9 cellular contexts compared by ENCODE assay signal in genomic region chr12:57008113-57008687, GRCh38. TPM values are rescaled to one million over a fixed set of nuclear protein-coding genes. Genes with fewer than 3 reads are reported as not detected.
DNase-seq lines count a peak whose midpoint lies in the region; ATAC-seq and TF ChIP-seq lines count a peak whose summit lies in the region.
"Had no signal": no experiment of that assay in that cellular context is flagged by ENCODE, and none has a peak within 500 bp of the region (broad histone marks: within the 10 kb centered on the region; RNA-seq: fewer than 3 reads in every experiment).

No MANE protein-coding gene starts in this region.

- peaks cover 7% of the 10 kb centered on the region for H3K36me3 Mint-ChIP-seq in neural crest cell (ENCODE audit: low read depth)

- H3K4me3 Mint-ChIP-seq in neural crest cell = peak overlapping the region; percentile 89

- H3K27ac Mint-ChIP-seq in neural crest cell (ENCODE audit: unreplicated experiment) = no peak overlapping the region

- peaks cover 16% of the 10 kb centered on the region for H3K4me1 ChIP-seq in cardiac muscle cell (ENCODE audit: low read depth)

- H3K9me3 Mint-ChIP-seq in neural crest cell = no peaks in the 10 kb centered on the region

- no peak for TF ChIP-seq POLR2A in GM18505 (IDR thresholded peaks at IDR 0.05; ENCODE audit: borderline replicate concordance, extremely low read depth, insufficient read depth, insufficient read length)

- H3K4me1 Mint-ChIP-seq in neural crest cell = peaks cover 29% of the 10 kb centered on the region

- peaks cover 5% of the 10 kb centered on the region for H3K36me3 ChIP-seq in cardiac muscle cell

- intact Hi-C loops in Right ventricle myocardium superior (cut with DNase I) = no loop called here

- peak overlapping the region; percentile 85 for H3K27ac ChIP-seq in cardiac muscle cell
- H3K27ac ChIP-seq: epithelial cell of prostate had no signal

- peak; percentile 74 to 81 for DNase-seq in cardiac muscle cell (ENCODE audit: low read depth in 1 of 2, low spot score in 1 of 2)
- DNase-seq in Right ventricle myocardium superior = no peak
- DNase-seq in NAMALWA (ENCODE audit: low spot score) = peak; percentile 84
- DNase-seq in epithelial cell of proximal tubule (ENCODE audit: low read depth) = no peak
- no peak for DNase-seq in neural crest cell (ENCODE audit: low read depth, low spot score)

- peaks cover 10% of the 10 kb centered on the region for H3K27me3 Mint-ChIP-seq in neural crest cell (ENCODE audit: low read depth)

- ATAC-seq in Right ventricle myocardium superior (ENCODE audit: poor library complexity) (no peak), SK-N-SH treated with all-trans-retinoic acid at 6 μM for 48 hours (peak; percentile 71), HG02884 (IDR thresholded peaks at IDR 0.05; ENCODE audit: unreplicated experiment) (no peak), GM18505 (IDR thresholded peaks at IDR 0.05; ENCODE audit: unreplicated experiment) (no peak)

- no peaks in the 10 kb centered on the region for H3K27me3 ChIP-seq in cardiac muscle cell

- H3K4me3 ChIP-seq in cardiac muscle cell (no peak overlapping the region), epithelial cell of proximal tubule (ENCODE audit: low read depth, low read length) (no peak overlapping the region)

- no peaks in the 10 kb centered on the region for H3K9me3 ChIP-seq in cardiac muscle cell (ENCODE audit: low read depth)

- TF ChIP-seq CTCF in cardiac muscle cell (IDR thresholded peaks at IDR 0.05; ENCODE audit: low read depth, low read length) (peak; percentile 73), epithelial cell of proximal tubule (conservative IDR thresholded peaks at IDR 0.05; ENCODE audit: low read depth, low read length) (peak; percentile 75), neural crest cell (conservative IDR thresholded peaks at IDR 0.05) (peak; percentile 73)

TF ChIP-seq in SK-N-SH treated with all-trans-retinoic acid at 6 μM for 48 hours, 23 proteins besides CTCF, POLR2A, EP300 and RAD21:
- TF ChIP-seq ZC3H10 (CRISPR knock-in tag; IDR thresholded peaks at IDR 0.05) (no peak), ZFP30 (CRISPR knock-in tag; IDR thresholded peaks at IDR 0.05) (no peak), CSRNP3 (CRISPR knock-in tag; IDR thresholded peaks at IDR 0.05) (no peak), ZNF70 (CRISPR knock-in tag; IDR thresholded peaks at IDR 0.05) (no peak), CSDC2 (CRISPR knock-in tag; IDR thresholded peaks at IDR 0.05) (no peak), GLIS3 (CRISPR knock-in tag; IDR thresholded peaks at IDR 0.05) (no peak), ISL1 (CRISPR knock-in tag; IDR thresholded peaks at IDR 0.05) (no peak), ZNF565 (CRISPR knock-in tag; conservative IDR thresholded peaks at IDR 0.05; ENCODE audit: low read depth) (no peak), RARB (CRISPR knock-in tag; IDR thresholded peaks at IDR 0.05) (no peak), TCF4 (CRISPR knock-in tag; IDR thresholded peaks at IDR 0.05; ENCODE audit: borderline replicate concordance) (no peak), TSHZ2 (CRISPR knock-in tag; IDR thresholded peaks at IDR 0.05) (no peak)
- TF ChIP-seq, protein P1, sequence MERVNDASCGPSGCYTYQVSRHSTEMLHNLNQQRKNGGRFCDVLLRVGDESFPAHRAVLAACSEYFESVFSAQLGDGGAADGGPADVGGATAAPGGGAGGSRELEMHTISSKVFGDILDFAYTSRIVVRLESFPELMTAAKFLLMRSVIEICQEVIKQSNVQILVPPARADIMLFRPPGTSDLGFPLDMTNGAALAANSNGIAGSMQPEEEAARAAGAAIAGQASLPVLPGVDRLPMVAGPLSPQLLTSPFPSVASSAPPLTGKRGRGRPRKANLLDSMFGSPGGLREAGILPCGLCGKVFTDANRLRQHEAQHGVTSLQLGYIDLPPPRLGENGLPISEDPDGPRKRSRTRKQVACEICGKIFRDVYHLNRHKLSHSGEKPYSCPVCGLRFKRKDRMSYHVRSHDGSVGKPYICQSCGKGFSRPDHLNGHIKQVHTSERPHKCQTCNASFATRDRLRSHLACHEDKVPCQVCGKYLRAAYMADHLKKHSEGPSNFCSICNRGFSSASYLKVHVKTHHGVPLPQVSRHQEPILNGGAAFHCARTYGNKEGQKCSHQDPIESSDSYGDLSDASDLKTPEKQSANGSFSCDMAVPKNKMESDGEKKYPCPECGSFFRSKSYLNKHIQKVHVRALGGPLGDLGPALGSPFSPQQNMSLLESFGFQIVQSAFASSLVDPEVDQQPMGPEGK (CRISPR knock-in tag; IDR thresholded peaks at IDR 0.05; ENCODE audit: borderline replicate concordance) = no peak

RNA-seq across cellular contexts. Expression of gene ZBTB39, which starts 1.9 kb away (rescaled TPM):
- total RNA-seq in cardiac muscle cell (14.4 and 17.9 TPM in 2 replicates), Right ventricle myocardium superior (3.0 TPM), epithelial cell of proximal tubule (4.7 and 5.4 TPM in 2 replicates), neural crest cell (27.9 and 28.6 TPM in 2 replicates)
- 8.8 and 9.9 TPM in 2 replicates for polyA plus RNA-seq in cardiac muscle cell

RNA-seq across cellular contexts. Expression of gene TAC3, which starts 8.1 kb away (rescaled TPM):
- total RNA-seq in cardiac muscle cell (1.4 and 3.5 TPM in 2 replicates), Right ventricle myocardium superior (not detected), epithelial cell of proximal tubule (not detected in 2 replicates), neural crest cell (0.51 TPM in 1 of 2 replicates, not detected in the other)
- 5.7 and 9.9 TPM in 2 replicates for polyA plus RNA-seq in cardiac muscle cell

RNA-seq across cellular contexts. Expression of gene MYO1A, which starts 41.7 kb away (rescaled TPM):
- total RNA-seq in cardiac muscle cell (not detected in 2 replicates), Right ventricle myocardium superior (0.08 TPM), epithelial cell of proximal tubule (0.07 TPM in 1 of 2 replicates, not detected in the other), neural crest cell (0.25 and 0.40 TPM in 2 replicates)
- polyA plus RNA-seq in cardiac muscle cell = 1.5 TPM in 1 of 2 replicates, not detected in the other

RNA-seq across cellular contexts. Expression of gene RDH16, which starts 50.8 kb away (rescaled TPM):
- total RNA-seq in cardiac muscle cell (0.95 and 2.6 TPM in 2 replicates), Right ventricle myocardium superior (0.24 TPM), epithelial cell of proximal tubule (0.12 TPM in 1 of 2 replicates, not detected in the other), neural crest cell (0.34 and 0.44 TPM in 2 replicates)
- 0.92 and 1.1 TPM in 2 replicates for polyA plus RNA-seq in cardiac muscle cell

Comparison
In these comparisons a context has a peak if more than half of its experiments do, and no peak if none do; other contexts are left out.
1. DNase-seq: peak in cardiac muscle cell (2 of 2) and NAMALWA (single experiment); none in Right ventricle myocardium superior (single experiment), epithelial cell of proximal tubule (single experiment) and neural crest cell (single experiment).
2. Peak in every context shown above with its lines, with median percentiles within 50 percentile points of each other: CTCF ChIP-seq.